ENCODE assay signal across 20 cellular contexts in the genomic region with DNA sequence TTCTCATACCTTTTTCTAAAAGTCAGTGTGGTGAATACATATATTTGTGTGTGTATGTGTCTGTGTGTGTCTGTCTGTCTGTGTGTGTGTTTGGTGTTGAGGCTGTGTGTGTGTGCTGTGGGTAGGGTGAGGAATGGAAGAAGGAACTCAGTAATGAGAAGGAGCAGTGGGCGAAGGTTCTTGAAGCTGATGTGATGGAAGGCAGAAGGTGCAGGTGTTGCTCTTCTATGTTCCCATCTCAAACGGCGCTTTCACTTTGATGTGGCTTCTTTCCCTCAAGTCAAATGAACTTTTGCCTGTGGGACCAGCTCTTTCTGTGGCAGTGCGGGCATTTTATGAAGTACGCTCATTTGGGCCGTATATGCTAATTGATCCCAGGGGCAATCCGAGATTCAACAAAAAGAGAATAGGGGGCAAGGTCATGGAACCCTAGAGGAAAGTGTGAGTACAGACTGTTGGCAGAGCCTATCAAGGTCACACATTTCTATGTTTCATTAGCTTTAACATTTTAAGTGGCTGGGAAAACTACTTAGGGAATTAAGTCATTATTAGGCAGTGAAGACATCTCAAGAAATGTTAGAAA. TPM values are rescaled to one million over a fixed set of nuclear protein-coding genes. Genes with fewer than 3 reads are reported as not detected.
DNase-seq lines count a peak whose midpoint lies in the region; ATAC-seq, FAIRE-seq and TF ChIP-seq lines count a peak whose summit lies in the region.
"Had no signal": no experiment of that assay in that cellular context is flagged by ENCODE, and none has a peak within 500 bp of the region (broad histone marks: within the 10 kb centered on the region; RNA-seq: fewer than 3 reads in every experiment).

No MANE protein-coding gene starts in this region.

- H3K36me3 Mint-ChIP-seq in mesothelial cell of epicardium: peaks cover 32% of the 10 kb centered on the region

- H3K27ac ChIP-seq in dorsolateral prefrontal cortex: no peak overlapping the region
- no peak overlapping the region for H3K27ac ChIP-seq in pancreas
- H3K27ac ChIP-seq: gastroesophageal sphincter had no signal

- no peaks in the 10 kb centered on the region for H3K9me3 ChIP-seq in pancreas

- H3K9me3 Mint-ChIP-seq in mesothelial cell of epicardium: peaks cover 14% of the 10 kb centered on the region

- 69 to 73% methylated on average over 7 of the region's 7 CpGs for WGBS in pancreas, 2 donors

- H3K4me1 Mint-ChIP-seq in mesothelial cell of epicardium: peaks cover 47% of the 10 kb centered on the region

- H3K36me3 ChIP-seq in pancreas: no peaks in the 10 kb centered on the region

- no peak overlapping the region for H3K4me3 Mint-ChIP-seq in mesothelial cell of epicardium
- H3K4me3 Mint-ChIP-seq: HFFc6, type B pancreatic cell had no signal

- ATAC-seq in GM21723 (IDR thresholded peaks at IDR 0.05; ENCODE audit: unreplicated experiment) (peak; percentile 45), HG03442 (IDR thresholded peaks at IDR 0.05; ENCODE audit: unreplicated experiment) (no peak), pancreas (no peak)
- ATAC-seq: gastroesophageal sphincter had no signal

- peak; percentile 12 for DNase-seq in GM12865 (ENCODE audit: low read depth)
- peak; percentile 89 for DNase-seq in Jurkat, Clone E6-1 (ENCODE audit: low read depth, low spot score)
- DNase-seq in mesothelial cell of epicardium (ENCODE audit: low spot score in 2 of 2, unreplicated experiment in 2 of 2): no peak
- no peak for DNase-seq in dorsolateral prefrontal cortex
- DNase-seq in pancreas: no peak
- DNase-seq in stimulated activated naive CD4-positive, alpha-beta T cell treated with Interleukin-2 at 50 U/mL for 16 hours (lab: John Stamatoyannopoulos, UW): no peak
- DNase-seq: activated CD4-positive, CD25-positive, alpha-beta regulatory T cell; activated effector memory CD4-positive, alpha-beta T cell treated with Interleukin-2 at 50 U/mL for 16 hours; amniotic stem cell; DMS53; HFFc6; NCI-H524 treated with DMSO at 0.1 percent for 48 hours; nucleus accumbens; SHP77; stimulated activated CD4-positive, alpha-beta T cell treated with anti-CD3 and anti-CD28 coated beads, Interleukin-12 subunit alpha, Interleukin-12 subunit beta, amount 100 ng/mL, for 4 hours had no signal

- H3K27me3 ChIP-seq in dorsolateral prefrontal cortex (no peaks in the 10 kb centered on the region), pancreas (no peaks in the 10 kb centered on the region)
- H3K27me3 ChIP-seq: gastroesophageal sphincter had no signal

- H3K27me3 Mint-ChIP-seq in mesothelial cell of epicardium (ENCODE audit: low read depth): no peaks in the 10 kb centered on the region
- H3K27me3 Mint-ChIP-seq: IgD-negative memory B cell, type B pancreatic cell had no signal

- H3K4me1 ChIP-seq in pancreas: peaks cover 0 to 6% (median 3%) of the 10 kb centered on the region in 3 donors

- H3K4me3 ChIP-seq in GM12865 (ENCODE audit: low read depth, low read length): no peak overlapping the region
- peak overlapping the region; percentile 29 for H3K4me3 ChIP-seq in Jurkat, Clone E6-1 (ENCODE audit: low read length)
- H3K4me3 ChIP-seq in dorsolateral prefrontal cortex: no peak overlapping the region
- H3K4me3 ChIP-seq in pancreas: no peak overlapping the region
- H3K4me3 ChIP-seq: gastroesophageal sphincter had no signal

- FAIRE-seq in pancreas (lab: Jason Lieb, UNC): no peak

- intact Hi-C loops in dorsolateral prefrontal cortex (cut with DNase I): no loop called here
- intact Hi-C loops in pancreas (cut with DNase I): no loop called here

- peak overlapping the region; percentile 68 for H3K27ac Mint-ChIP-seq in mesothelial cell of epicardium
- H3K27ac Mint-ChIP-seq: IgD-negative memory B cell, type B pancreatic cell had no signal

- TF ChIP-seq CTCF in GM12865 (IDR thresholded peaks at IDR 0.05; ENCODE audit: insufficient read depth, low read depth, low read length, missing control alignments): no peak
- no peak for TF ChIP-seq CTCF in mesothelial cell of epicardium (IDR thresholded peaks at IDR 0.05; ENCODE audit: unreplicated experiment)
- no peak for TF ChIP-seq CTCF in dorsolateral prefrontal cortex (IDR thresholded peaks at IDR 0.05 in 54 of 56, conservative IDR thresholded peaks at IDR 0.05 in 2 of 56; ENCODE audit: low read depth in 1 of 56, partially characterized antibody in 56 of 56)
- TF ChIP-seq CTCF in pancreas (IDR thresholded peaks at IDR 0.05): no peak

RNA-seq across cellular contexts. Expression of gene BIVM, which starts 15.2 kb away (rescaled TPM):
- polyA plus RNA-seq in Jurkat, Clone E6-1 (2012; ENCODE audit: insufficient read depth, insufficient read length): 21.0 TPM
- total RNA-seq in mesothelial cell of epicardium (34.9 to 39.2 TPM (median 36.7 TPM) in 3 replicates), dorsolateral prefrontal cortex (10 to 100 TPM; 26.3 to 65.1 (median 40.1) TPM), pancreas (10 to 100 TPM in 4 of 6 donors, 1 to 10 TPM in 2; 8.2 to 12.3 (median 10.7) TPM)
- polyA plus RNA-seq in pancreas: 10 to 100 TPM; 13.2 to 14.1 TPM

RNA-seq across cellular contexts. Expression of gene POGLUT2, which starts 15.3 kb away (rescaled TPM):
- 14.1 TPM for polyA plus RNA-seq in Jurkat, Clone E6-1 (2012; ENCODE audit: insufficient read depth, insufficient read length)
- 22.0 to 23.2 TPM (median 22.7 TPM) in 3 replicates for total RNA-seq in mesothelial cell of epicardium
- 10 to 100 TPM in 1 of 120 experiments, 1 to 10 TPM in 119; 2.6 to 10.7 (median 5.3) TPM for total RNA-seq in dorsolateral prefrontal cortex
- total RNA-seq in pancreas: 1 to 10 TPM in 3 of 6 donors, under 1 TPM in 3; 0.60 to 4.2 (median 0.87) TPM
- 1 to 10 TPM; 1.2 to 1.3 TPM for polyA plus RNA-seq in pancreas

RNA-seq across cellular contexts. Expression of gene ERCC5, which starts 31.7 kb away (rescaled TPM):
- polyA plus RNA-seq in Jurkat, Clone E6-1 (2012; ENCODE audit: insufficient read depth, insufficient read length): 74.6 TPM
- total RNA-seq in mesothelial cell of epicardium: 45.0 to 51.1 TPM (median 46.6 TPM) in 3 replicates
- total RNA-seq in dorsolateral prefrontal cortex: 10 to 100 TPM; 34.1 to 84.8 (median 53.9) TPM
- 10 to 100 TPM; 17.5 to 29.3 (median 22.3) TPM for total RNA-seq in pancreas
- polyA plus RNA-seq in pancreas: 10 to 100 TPM; 64.1 to 85.4 TPM

RNA-seq across cellular contexts. Expression of gene TEX30, which starts 40.5 kb away (rescaled TPM):
- 71.3 TPM for polyA plus RNA-seq in Jurkat, Clone E6-1 (2012; ENCODE audit: insufficient read depth, insufficient read length)
- 7.8 to 8.6 TPM (median 8.1 TPM) in 3 replicates for total RNA-seq in mesothelial cell of epicardium
- 10 to 100 TPM in 33 of 120 experiments, 1 to 10 TPM in 87; 3.7 to 14.8 (median 8.6) TPM for total RNA-seq in dorsolateral prefrontal cortex
- total RNA-seq in pancreas: 1 to 10 TPM; 1.8 to 2.8 (median 2.1) TPM
- 1 to 10 TPM; 8.2 to 9.6 TPM for polyA plus RNA-seq in pancreas

Comparison
In these comparisons a context has a peak if more than half of its experiments do, and no peak if none do; other contexts are left out.
1. DNase-seq: peak in GM12865 (single experiment) and Jurkat, Clone E6-1 (single experiment); none in mesothelial cell of epicardium (0 of 2), dorsolateral prefrontal cortex (0 of 10), pancreas (0 of 6) and stimulated activated naive CD4-positive, alpha-beta T cell treated with Interleukin-2 at 50 U/mL for 16 hours (single experiment).